20 cellular contexts compared by ENCODE assay signal in genomic region chr12:47863467-47863866, GRCh38. TPM values are rescaled to one million over a fixed set of nuclear protein-coding genes. Genes with fewer than 3 reads are reported as not detected.
A peak's percentile ranks its signal among the peaks of the same experiment; 100 is the strongest.
DNase-seq lines count a peak whose midpoint lies in the region; ATAC-seq and TF ChIP-seq lines count a peak whose summit lies in the region.
"Had no signal": no experiment of that assay in that cellular context is flagged by ENCODE, and none has a peak within 500 bp of the region (broad histone marks: within the 10 kb centered on the region; RNA-seq: fewer than 3 reads in every experiment).

No MANE protein-coding gene starts in this region.

- no peaks in the 10 kb centered on the region for H3K27me3 ChIP-seq in BLaER1 treated with 17β-estradiol and CSF1 and Interleukin-3, amounts not matched to agents 10 nM and 100 nM
- H3K27me3 ChIP-seq in mammary epithelial cell (ENCODE audit: insufficient read depth, low read length), result no peaks in the 10 kb centered on the region
- H3K27me3 ChIP-seq: ascending aorta, tibial nerve had no signal

- peaks cover 0 to 9% (median 0%) of the 10 kb centered on the region in 11 experiments; a peak in 1 of 22 replicates for H4K20me1 ChIP-seq in BLaER1 treated with 17β-estradiol and CSF1 and Interleukin-3, amounts not matched to agents 10 nM and 100 nM
- H4K20me1 ChIP-seq in mammary epithelial cell (ENCODE audit: insufficient read depth, low read length), result no peaks in the 10 kb centered on the region

- ATAC-seq in GM19324 (IDR thresholded peaks at IDR 0.05; ENCODE audit: low FRiP score, unreplicated experiment) (no peak), HG02763 (IDR thresholded peaks at IDR 0.05; ENCODE audit: unreplicated experiment) (no peak)
- ATAC-seq: K562; natural killer cell treated with Interleukin-12 subunit alpha and Interleukin-12 subunit beta and Interleukin-15 and Interleukin-18, amount 100 ng/mL, for 72 hours; PC-3; T-helper 17 cell; WTC11 had no signal

- H3K4me1 Mint-ChIP-seq in T-helper 1 cell treated with Interleukin-12 subunit alpha and Interleukin-12 subunit beta and Interleukin-4 antibody, amounts not matched to agents 30 μg/mL and 1 μg/mL, for 36 hours (ENCODE audit: low read depth), result peaks cover 64% of the 10 kb centered on the region
- H3K4me1 Mint-ChIP-seq: central memory CD8-positive, alpha-beta T cell; WTC11 had no signal

- intact Hi-C loops in mammary epithelial cell (cut with micrococcal nuclease), result loop anchor here (1.0 to 5.0 kb wide), 4 partner anchors 13 to 304 kb away; partner anchors contain the start of gene VDR

- no peak for TF ChIP-seq CTCF in mammary epithelial cell (conservative IDR thresholded peaks at IDR 0.05 in 1 of 2, IDR thresholded peaks at IDR 0.05 in 1 of 2; ENCODE audit: extremely low read depth in 1 of 2, insufficient read depth in 1 of 2, low read depth in 1 of 2, low read length in 2 of 2)

- peak overlapping the region; percentile 72 for H3K27ac Mint-ChIP-seq in T-helper 1 cell treated with Interleukin-12 subunit alpha and Interleukin-12 subunit beta and Interleukin-4 antibody, amounts not matched to agents 30 μg/mL and 1 μg/mL, for 36 hours
- H3K27ac Mint-ChIP-seq: natural killer cell treated with Interleukin-12 subunit alpha and Interleukin-12 subunit beta and Interleukin-15 and Interleukin-18, amount 100 ng/mL, for 72 hours; T-helper 17 cell; WTC11 had no signal

- H3K79me2 ChIP-seq in mammary epithelial cell (ENCODE audit: insufficient read depth, low read length), result peaks cover 35% of the 10 kb centered on the region

- peaks cover 45% of the 10 kb centered on the region for H3K36me3 Mint-ChIP-seq in T-helper 1 cell treated with Interleukin-12 subunit alpha and Interleukin-12 subunit beta and Interleukin-4 antibody, amounts not matched to agents 30 μg/mL and 1 μg/mL, for 36 hours (ENCODE audit: low read depth)
- H3K36me3 Mint-ChIP-seq: natural killer cell treated with Interleukin-12 subunit alpha and Interleukin-12 subunit beta and Interleukin-15 and Interleukin-18, amount 100 ng/mL, for 72 hours; WTC11 had no signal

- no peak overlapping the region for H3K4me3 ChIP-seq in BLaER1 treated with 17β-estradiol and CSF1 and Interleukin-3, amounts not matched to agents 10 nM and 100 nM
- no peak overlapping the region for H3K4me3 ChIP-seq in mammary epithelial cell (replicated peaks in 1 of 3; ENCODE audit: insufficient read depth in 1 of 3, low read depth in 2 of 3, low read length in 3 of 3)
- H3K4me3 ChIP-seq: ascending aorta, K562, tibial nerve had no signal

- no peaks in the 10 kb centered on the region for H3K27me3 Mint-ChIP-seq in T-helper 1 cell treated with Interleukin-12 subunit alpha and Interleukin-12 subunit beta and Interleukin-4 antibody, amounts not matched to agents 30 μg/mL and 1 μg/mL, for 36 hours (ENCODE audit: low read depth)
- H3K27me3 Mint-ChIP-seq: central memory CD8-positive, alpha-beta T cell; natural killer cell treated with Interleukin-12 subunit alpha and Interleukin-12 subunit beta and Interleukin-15 and Interleukin-18, amount 100 ng/mL, for 72 hours; T-helper 17 cell had no signal

- DNase-seq in T-helper 1 cell, result no peak
- DNase-seq in mammary epithelial cell, result peak; percentile 91
- peak; percentile 73 for DNase-seq in mesenteric fat pad (ENCODE audit: low spot score)
- DNase-seq in SW 1271 (lab: John Stamatoyannopoulos, UW), result no peak
- DNase-seq: 8988T; PC-3; SIG-M5; stimulated activated CD4-positive, alpha-beta T cell treated with anti-CD3 and anti-CD28 coated beads, Interleukin-1b, Interleukin-23, amount 100 ng/mL, for 48 hours; stimulated activated naive CD4-positive, alpha-beta T cell treated with Interleukin-2 at 50 U/mL for 16 hours; T-helper 17 cell had no signal

- in situ Hi-C loops in mammary epithelial cell (cut with MboI; ENCODE audit: low sequenced_read_pairs in 2 of 2), result loop anchor here in 1 of 2 donors (25.0 kb wide), 1 partner anchor 299 kb away; the partner anchor contains the start of gene ASB8

- dilution Hi-C loops in mammary epithelial cell (cut with HindIII; ENCODE audit: low sequenced_read_pairs), result loop anchor here (10.0 kb wide), 1 partner anchor 101 kb away; the partner anchor contains the start of gene TMEM106C

- CTCF ChIA-PET in mammary epithelial cell (lab: Charles Lee; ENCODE audit: low non-redundant PET), result interaction anchor here (0.6 kb wide), 1 partner anchor 86 kb away, joined by 4 read pairs; no protein-coding TSS in a partner anchor

- peak overlapping the region in 10 of 11 experiments; percentile 9 to 52 (median 34); a peak in 13 of 22 replicates for H3K4me2 ChIP-seq in BLaER1 treated with 17β-estradiol and CSF1 and Interleukin-3, amounts not matched to agents 10 nM and 100 nM
- peak overlapping the region; percentile 55 for H3K4me2 ChIP-seq in mammary epithelial cell (ENCODE audit: insufficient read depth, low read depth, low read length)

- no peak overlapping the region for H3K4me3 Mint-ChIP-seq in T-helper 1 cell treated with Interleukin-12 subunit alpha and Interleukin-12 subunit beta and Interleukin-4 antibody, amounts not matched to agents 30 μg/mL and 1 μg/mL, for 36 hours
- H3K4me3 Mint-ChIP-seq: central memory CD8-positive, alpha-beta T cell; natural killer cell treated with Interleukin-12 subunit alpha and Interleukin-12 subunit beta and Interleukin-15 and Interleukin-18, amount 100 ng/mL, for 72 hours; T-helper 17 cell; WTC11 had no signal

- H2AFZ ChIP-seq in mammary epithelial cell (ENCODE audit: low read depth, low read length), result peak overlapping the region; percentile 9

- peaks cover 0 to 61% (median 0%) of the 10 kb centered on the region in 11 experiments; a peak in 5 of 22 replicates for H3K36me3 ChIP-seq in BLaER1 treated with 17β-estradiol and CSF1 and Interleukin-3, amounts not matched to agents 10 nM and 100 nM
- peaks cover 22% of the 10 kb centered on the region for H3K36me3 ChIP-seq in mammary epithelial cell (ENCODE audit: insufficient read depth, low read length)
- H3K36me3 ChIP-seq: tibial nerve had no signal

- H3K9me3 Mint-ChIP-seq in T-helper 1 cell treated with Interleukin-12 subunit alpha and Interleukin-12 subunit beta and Interleukin-4 antibody, amounts not matched to agents 30 μg/mL and 1 μg/mL, for 36 hours, result no peaks in the 10 kb centered on the region
- H3K9me3 Mint-ChIP-seq: central memory CD8-positive, alpha-beta T cell; natural killer cell treated with Interleukin-12 subunit alpha and Interleukin-12 subunit beta and Interleukin-15 and Interleukin-18, amount 100 ng/mL, for 72 hours; WTC11 had no signal

- 4% methylated on average over 7 of the region's 7 CpGs for WGBS in mammary epithelial cell (ENCODE audit: low coverage, missing lambda C conversion rate)

- H3K9ac ChIP-seq in BLaER1 treated with 17β-estradiol and CSF1 and Interleukin-3, amounts not matched to agents 10 nM and 100 nM, result no peak overlapping the region
- peak overlapping the region; percentile 21 for H3K9ac ChIP-seq in mammary epithelial cell (ENCODE audit: insufficient read depth, low read length)

- no peaks in the 10 kb centered on the region for H3K9me3 ChIP-seq in BLaER1 treated with 17β-estradiol and CSF1 and Interleukin-3, amounts not matched to agents 10 nM and 100 nM (replicated peaks in 1 of 11)
- H3K9me3 ChIP-seq in mammary epithelial cell (replicated peaks; ENCODE audit: insufficient read depth, low read length), result no peaks in the 10 kb centered on the region
- H3K9me3 ChIP-seq: ascending aorta, tibial nerve had no signal

- BruUV-seq in mammary epithelial cell (replicated peaks; lab: Mats Ljungman, UMichigan), result no TSS peak

- H3K4me1 ChIP-seq in BLaER1 treated with 17β-estradiol and CSF1 and Interleukin-3, amounts not matched to agents 10 nM and 100 nM, result peaks cover 21 to 41% (median 31%) of the 10 kb centered on the region in 10 experiments
- peaks cover 46% of the 10 kb centered on the region for H3K4me1 ChIP-seq in mammary epithelial cell (ENCODE audit: insufficient read depth, low read length)
- H3K4me1 ChIP-seq: tibial nerve had no signal

- H3K27ac ChIP-seq in BLaER1 treated with 17β-estradiol and CSF1 and Interleukin-3, amounts not matched to agents 10 nM and 100 nM, result no peak overlapping the region
- H3K27ac ChIP-seq in mammary epithelial cell (ENCODE audit: insufficient read depth, low read depth, low read length), result peak overlapping the region; percentile 76
- H3K27ac ChIP-seq: ascending aorta, tibial nerve had no signal

RNA-seq across cellular contexts. Expression of gene VDR, which starts 41.3 kb away (rescaled TPM):
- total RNA-seq in mammary epithelial cell (10 to 100 TPM; 71.8 to 89.5 TPM), mesenteric fat pad (9.8 TPM)
- polyA plus RNA-seq in mammary epithelial cell, result 105 TPM
- polyA minus RNA-seq in mammary epithelial cell, result 129 TPM

RNA-seq across cellular contexts. Expression of gene HDAC7, which starts 43.8 kb away (rescaled TPM):
- total RNA-seq in mammary epithelial cell (10 to 100 TPM; 17.7 to 72.1 TPM), mesenteric fat pad (105 TPM)
- polyA plus RNA-seq in mammary epithelial cell, result 30.5 TPM
- polyA minus RNA-seq in mammary epithelial cell, result 96.1 TPM

Comparison
In these comparisons a context has a peak if more than half of its experiments do, and no peak if none do; other contexts are left out.
1. DNase-seq: peak in mammary epithelial cell (single experiment) and mesenteric fat pad (single experiment); none in T-helper 1 cell (0 of 5) and SW 1271 (0 of 2).